In genomic region chr2:11941201-11942041, GRCh38 we compare ENCODE assay signal across 1 cellular context.
TF ChIP-seq lines count a peak whose summit lies in the region.

No MANE protein-coding gene starts in this region.

TF ChIP-seq in K562, 482 proteins besides CTCF, POLR2A, EP300 and RAD21 (continued from another document and continues in another):
- TF ChIP-seq DNMT1 (IDR thresholded peaks at IDR 0.05), result no peak
- TF ChIP-seq ZNF217 (CRISPR knock-in tag; IDR thresholded peaks at IDR 0.05), result no peak
- TF ChIP-seq FOXJ3 (CRISPR knock-in tag; IDR thresholded peaks at IDR 0.05), result no peak
- no peak for TF ChIP-seq SMAD2 (IDR thresholded peaks at IDR 0.05; ENCODE audit: low read depth, low read length)
- TF ChIP-seq POLR2G (IDR thresholded peaks at IDR 0.05; ENCODE audit: low read depth, low read length), result no peak
- TF ChIP-seq HNRNPK (IDR thresholded peaks at IDR 0.05; ENCODE audit: low read depth, low read length, poor library complexity, severe bottlenecking), result no peak
- peak; percentile 65; the same call in 1 of the 2 replicates for TF ChIP-seq ZKSCAN8 (CRISPR knock-in tag; IDR thresholded peaks at IDR 0.05)
- no peak for TF ChIP-seq HINFP (tag; conservative IDR thresholded peaks at IDR 0.05; ENCODE audit: low read depth)
- TF ChIP-seq ZNF740 (CRISPR knock-in tag; IDR thresholded peaks at IDR 0.05), result no peak
- no peak for TF ChIP-seq ZNF740 (tag; IDR thresholded peaks at IDR 0.05)
- no peak for TF ChIP-seq MBD1 (CRISPR knock-in tag; IDR thresholded peaks at IDR 0.05)
- TF ChIP-seq PHTF2 (CRISPR knock-in tag; IDR thresholded peaks at IDR 0.05), result no peak
- no peak for TF ChIP-seq GTF2B (IDR thresholded peaks at IDR 0.05; ENCODE audit: extremely low read depth, insufficient read length)
- peak; percentile 94 for TF ChIP-seq PHB2 (IDR thresholded peaks at IDR 0.05; ENCODE audit: low read depth)
- TF ChIP-seq ZNF707 (CRISPR knock-in tag; conservative IDR thresholded peaks at IDR 0.05), result no peak
- TF ChIP-seq SMARCB1 (IDR thresholded peaks at IDR 0.05; ENCODE audit: insufficient read length, low read depth), result peak; percentile 40
- no peak for TF ChIP-seq NCOA6 (IDR thresholded peaks at IDR 0.05)
- no peak for TF ChIP-seq HCFC1 (IDR thresholded peaks at IDR 0.05; ENCODE audit: low read depth, low read length)
- TF ChIP-seq SMAD1 (IDR thresholded peaks at IDR 0.05; ENCODE audit: low read depth, low read length, partially characterized antibody), result peak; percentile 89
- TF ChIP-seq HDGF (IDR thresholded peaks at IDR 0.05), result no peak
- TF ChIP-seq DPF2 (IDR thresholded peaks at IDR 0.05), result peak; percentile 98
- peak; percentile 43 for TF ChIP-seq RBBP5 (IDR thresholded peaks at IDR 0.05; ENCODE audit: borderline replicate concordance, insufficient read depth, low read length, poor library complexity, severe bottlenecking)
- TF ChIP-seq RFX5 (IDR thresholded peaks at IDR 0.05; ENCODE audit: low read depth, low read length), result no peak
- no peak for TF ChIP-seq ZNF3 (CRISPR knock-in tag; IDR thresholded peaks at IDR 0.05)
- TF ChIP-seq POLR2H (tag; IDR thresholded peaks at IDR 0.05; ENCODE audit: low read depth), result no peak
- peak; percentile 86 to 91; a peak in 3 of 4 replicates for TF ChIP-seq TBL1XR1 (IDR thresholded peaks at IDR 0.05; ENCODE audit: low read length in 2 of 2)
- TF ChIP-seq PTTG1 (tag; IDR thresholded peaks at IDR 0.05; ENCODE audit: low read depth), result no peak
- TF ChIP-seq KLF6 (CRISPR knock-in tag; IDR thresholded peaks at IDR 0.05; ENCODE audit: borderline replicate concordance), result no peak
- TF ChIP-seq E2F1 (CRISPR knock-in tag; IDR thresholded peaks at IDR 0.05), result no peak
- peak; percentile 76 for TF ChIP-seq CEBPB (tag; IDR thresholded peaks at IDR 0.05)
- no peak for TF ChIP-seq STAT5B (CRISPR knock-in tag; IDR thresholded peaks at IDR 0.05)
- no peak for TF ChIP-seq SNIP1 (IDR thresholded peaks at IDR 0.05; ENCODE audit: low read depth)
- no peak for TF ChIP-seq ZNF551 (CRISPR knock-in tag; IDR thresholded peaks at IDR 0.05)
- TF ChIP-seq MTA3 (IDR thresholded peaks at IDR 0.05; ENCODE audit: borderline replicate concordance), result peak; percentile 38; the same call in 1 of the 2 replicates
- no peak for TF ChIP-seq ZFP30 (CRISPR knock-in tag; IDR thresholded peaks at IDR 0.05; ENCODE audit: borderline replicate concordance)
- TF ChIP-seq HES1 (IDR thresholded peaks at IDR 0.05; ENCODE audit: low read depth), result peak; percentile 97
- TF ChIP-seq ZNF24 (IDR thresholded peaks at IDR 0.05), result peak; percentile 37; the same call in 1 of the 2 replicates
- TF ChIP-seq ZNF324 (CRISPR knock-in tag; IDR thresholded peaks at IDR 0.05), result no peak
- no peak for TF ChIP-seq TEAD2 (tag; IDR thresholded peaks at IDR 0.05)
- TF ChIP-seq ZZZ3 (IDR thresholded peaks at IDR 0.05), result no peak
- no peak for TF ChIP-seq BCLAF1 (IDR thresholded peaks at IDR 0.05; ENCODE audit: borderline replicate concordance in 1 of 2, control insufficient read depth in 1 of 2, low read depth in 2 of 2, low read length in 1 of 2)
- TF ChIP-seq RBM25 (IDR thresholded peaks at IDR 0.05; ENCODE audit: low read depth, low read length, severe bottlenecking), result no peak
- TF ChIP-seq RB1 (IDR thresholded peaks at IDR 0.05; ENCODE audit: low read depth), result peak; percentile 59; the same call in 1 of the 2 replicates
- no peak for TF ChIP-seq ZNF436 (CRISPR knock-in tag; IDR thresholded peaks at IDR 0.05)
- no peak for TF ChIP-seq MLX (CRISPR knock-in tag; conservative IDR thresholded peaks at IDR 0.05)
- peak; percentile 74; the same call in 1 of the 2 replicates for TF ChIP-seq HBP1 (CRISPR knock-in tag; IDR thresholded peaks at IDR 0.05)
- no peak for TF ChIP-seq PHF20 (IDR thresholded peaks at IDR 0.05; ENCODE audit: partially characterized antibody)
- TF ChIP-seq ZNF239 (CRISPR knock-in tag; IDR thresholded peaks at IDR 0.05), result no peak
- peak; percentile 63; the same call in 1 of the 2 replicates for TF ChIP-seq RREB1 (CRISPR knock-in tag; IDR thresholded peaks at IDR 0.05)
- TF ChIP-seq ZNF644 (tag; IDR thresholded peaks at IDR 0.05; ENCODE audit: low read depth), result peak; percentile 83
- TF ChIP-seq ZNF354B (CRISPR knock-in tag; IDR thresholded peaks at IDR 0.05), result peak; percentile 62
- TF ChIP-seq TOE1 (IDR thresholded peaks at IDR 0.05; ENCODE audit: borderline replicate concordance), result 0 out of 2 replicates have a peak, but pooled peaks have one; percentile 33
- TF ChIP-seq TOE1 (CRISPR knock-in tag; IDR thresholded peaks at IDR 0.05; ENCODE audit: borderline replicate concordance, low read depth), result no peak
- no peak for TF ChIP-seq JUNB (CRISPR knock-in tag; conservative IDR thresholded peaks at IDR 0.05)
- no peak for TF ChIP-seq NRF1 (conservative IDR thresholded peaks at IDR 0.05 in 1 of 2, IDR thresholded peaks at IDR 0.05 in 1 of 2)
